Comparison of ENCODE assay signal across 8 cellular contexts in genomic region chr13:94920578-94920977, GRCh38.
"Had no signal": no experiment of that assay in that cellular context is flagged by ENCODE, and none has a peak within 500 bp of the region (broad histone marks: within the 10 kb centered on the region; RNA-seq: fewer than 3 reads in every experiment).

No MANE protein-coding gene starts in this region.

- H3K4me3 ChIP-seq: GM23248, HAP-1 had no signal

- H3K27ac Mint-ChIP-seq: HFFc6 had no signal

- H3K4me3 Mint-ChIP-seq: H9, HFFc6 had no signal

- H3K9me3 ChIP-seq: HAP-1 had no signal

- H3K27ac ChIP-seq: GM23248 had no signal

- ATAC-seq: HCT116 had no signal

- H3K9ac ChIP-seq: GM23248 had no signal

- H3K9me3 Mint-ChIP-seq: H9, HFFc6 had no signal

- H2AFZ ChIP-seq: GM23248 had no signal

- DNase-seq: GM23248, GOT3, H7, H9, HCEC 1CT, HFFc6 had no signal

- H3K4me1 ChIP-seq: HAP-1 had no signal

- H3K36me3 ChIP-seq: HAP-1 had no signal
